Comparison of ENCODE assay signal across 8 cellular contexts in the genomic region with DNA sequence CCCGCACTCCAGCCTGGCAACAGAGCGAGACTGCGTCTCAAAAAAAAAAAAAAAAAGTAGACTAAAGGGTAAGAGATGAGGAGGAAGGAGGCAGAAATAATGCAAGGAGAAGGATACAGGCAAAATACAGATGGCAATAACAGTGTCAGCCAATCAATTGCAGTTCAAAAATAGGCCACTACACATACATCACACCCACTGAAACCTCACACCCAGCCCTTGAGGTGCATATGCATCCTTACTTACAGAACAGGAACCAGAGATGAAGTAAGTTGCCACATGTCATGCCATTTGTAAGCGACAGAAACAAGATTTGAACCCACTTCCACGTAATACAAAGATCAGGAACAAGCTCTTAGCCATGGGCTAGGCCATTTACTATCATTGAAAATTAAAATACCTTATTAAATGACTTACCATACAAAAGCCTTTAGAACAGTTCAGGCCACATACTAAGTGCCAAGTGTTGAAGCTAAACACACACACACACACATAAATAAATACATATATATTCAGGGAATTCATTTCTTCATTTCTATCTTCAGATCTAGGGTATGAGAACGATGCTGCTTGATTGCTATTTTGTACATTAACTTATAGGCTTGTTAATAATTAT.
DNase-seq lines count a peak whose midpoint lies in the region; ATAC-seq and TF ChIP-seq lines count a peak whose summit lies in the region.

No MANE protein-coding gene starts in this region.

- ATAC-seq in activated CD8-positive, alpha-beta T cell treated with anti-CD3 and anti-CD28 coated beads for 36 hours, result peak; percentile 88
- ATAC-seq in left ventricle myocardium superior (peak; percentile 44), GM21529 (IDR thresholded peaks at IDR 0.05; ENCODE audit: unreplicated experiment) (no peak), PC-3 (no peak), omental fat pad (ENCODE audit: low FRiP score) (no peak)

- BruUV-seq in PC-3 (replicated peaks; lab: Mats Ljungman, UMichigan), result no TSS peak

- H3K9ac ChIP-seq in PC-3 (ENCODE audit: low read length), result no peak overlapping the region

- POLR2A ChIA-PET in activated CD8-positive, alpha-beta T cell treated with anti-CD3 and anti-CD28 coated beads for 36 hours (lab: Charles Lee), result interaction anchor here (0.7 to 4.0 kb wide), 7 partner anchors 9 to 95 kb away, joined by 3 to 19 read pairs (median 3); no protein-coding TSS in a partner anchor
- POLR2A ChIA-PET in PC-3 (lab: Charles Lee; ENCODE audit: unreplicated experiment), result no interaction called here

- H3K4me1 ChIP-seq in PC-3 (ENCODE audit: insufficient read depth, low read length), result no peaks in the 10 kb centered on the region

- H3K27me3 Mint-ChIP-seq in activated CD8-positive, alpha-beta T cell treated with anti-CD3 and anti-CD28 coated beads for 36 hours, result no peaks in the 10 kb centered on the region
- H3K27me3 Mint-ChIP-seq in endothelial cell (ENCODE audit: unreplicated experiment), result peaks cover 3% of the 10 kb centered on the region

- H3K9me2 ChIP-seq in PC-3 (replicated peaks; ENCODE audit: low read length), result no peaks in the 10 kb centered on the region

- peaks cover 53% of the 10 kb centered on the region for H3K4me1 Mint-ChIP-seq in activated CD8-positive, alpha-beta T cell treated with anti-CD3 and anti-CD28 coated beads for 36 hours (ENCODE audit: low read depth)
- no peaks in the 10 kb centered on the region for H3K4me1 Mint-ChIP-seq in endothelial cell (ENCODE audit: unreplicated experiment)

- no peak overlapping the region for H3K4me3 ChIP-seq in PC-3 (ENCODE audit: low read length)

- H3K27ac Mint-ChIP-seq in activated CD8-positive, alpha-beta T cell treated with anti-CD3 and anti-CD28 coated beads for 36 hours, result peak overlapping the region; percentile 81
- no peak overlapping the region for H3K27ac Mint-ChIP-seq in endothelial cell (ENCODE audit: unreplicated experiment)

- intact Hi-C loops in activated CD8-positive, alpha-beta T cell treated with anti-CD3 and anti-CD28 coated beads for 36 hours (cut with micrococcal nuclease), result loop anchor here (5.0 kb wide), 1 partner anchor 93 kb away; no protein-coding TSS in a partner anchor
- intact Hi-C loops in left ventricle myocardium superior (cut with micrococcal nuclease) (no loop called here), PC-3 (cut with micrococcal nuclease) (no loop called here)

- H3K79me2 ChIP-seq in PC-3 (ENCODE audit: low read length), result no peaks in the 10 kb centered on the region

- peak overlapping the region; percentile 19 for H3K4me3 Mint-ChIP-seq in activated CD8-positive, alpha-beta T cell treated with anti-CD3 and anti-CD28 coated beads for 36 hours
- no peak overlapping the region for H3K4me3 Mint-ChIP-seq in endothelial cell (ENCODE audit: unreplicated experiment)

- CTCF ChIA-PET in activated CD8-positive, alpha-beta T cell treated with anti-CD3 and anti-CD28 coated beads for 36 hours (lab: Charles Lee), result interaction anchor here (1.2 to 1.7 kb wide), 3 partner anchors 57 to 90 kb away, joined by 3 to 4 read pairs (median 4); no protein-coding TSS in a partner anchor
- CTCF ChIA-PET in PC-3 (lab: Charles Lee), result no interaction called here

- H3K9me3 ChIP-seq in PC-3 (ENCODE audit: low read length), result no peaks in the 10 kb centered on the region

- no peak overlapping the region for H3K4me2 ChIP-seq in PC-3 (ENCODE audit: low read length)

- DNase-seq in MV-4-11 (lab: John Stamatoyannopoulos, UW) (peak; percentile 95), left ventricle myocardium superior (no peak), endothelial cell (ENCODE audit: low spot score) (no peak), PC-3 (no peak), omental fat pad (ENCODE audit: low spot score) (no peak)
- peak; percentile 81 for DNase-seq in activated CD8-positive, alpha-beta T cell treated with anti-CD3 and anti-CD28 coated beads for 36 hours
- DNase-seq in stimulated activated naive CD4-positive, alpha-beta T cell treated with Interleukin-2 at 50 U/mL for 16 hours (lab: John Stamatoyannopoulos, UW), result peak; percentile 31

- no peaks in the 10 kb centered on the region for H4K20me1 ChIP-seq in PC-3 (ENCODE audit: low read length)

- TF ChIP-seq CTCF in activated CD8-positive, alpha-beta T cell treated with anti-CD3 and anti-CD28 coated beads for 36 hours (IDR thresholded peaks at IDR 0.05), result peak; percentile 28
- TF ChIP-seq CTCF in endothelial cell (IDR thresholded peaks at IDR 0.05; ENCODE audit: unreplicated experiment) (no peak), PC-3 (conservative IDR thresholded peaks at IDR 0.05; ENCODE audit: low read depth, low read length) (no peak), omental fat pad (IDR thresholded peaks at IDR 0.05) (no peak)

- H2AFZ ChIP-seq in PC-3 (ENCODE audit: low read length), result no peak overlapping the region

- H3K27ac ChIP-seq in PC-3 (ENCODE audit: low read length), result no peak overlapping the region

- H3K36me3 Mint-ChIP-seq in activated CD8-positive, alpha-beta T cell treated with anti-CD3 and anti-CD28 coated beads for 36 hours (ENCODE audit: low read depth), result peaks cover 82% of the 10 kb centered on the region
- H3K36me3 Mint-ChIP-seq in endothelial cell (ENCODE audit: low read depth, unreplicated experiment), result peaks cover 34% of the 10 kb centered on the region

- H3K27me3 ChIP-seq in PC-3 (ENCODE audit: low read length), result no peaks in the 10 kb centered on the region

- H3F3A ChIP-seq in PC-3 (ENCODE audit: low read length, unreplicated experiment), result no peaks in the 10 kb centered on the region

- peaks cover 10% of the 10 kb centered on the region for H3K36me3 ChIP-seq in PC-3 (ENCODE audit: low read depth, low read length)

- peaks cover 16% of the 10 kb centered on the region for H3K9me3 Mint-ChIP-seq in activated CD8-positive, alpha-beta T cell treated with anti-CD3 and anti-CD28 coated beads for 36 hours
- H3K9me3 Mint-ChIP-seq in endothelial cell (ENCODE audit: unreplicated experiment), result no peaks in the 10 kb centered on the region

Comparison
In these comparisons a context has a peak if more than half of its experiments do, and no peak if none do; other contexts are left out.
1. DNase-seq: peak in MV-4-11 (single experiment), activated CD8-positive, alpha-beta T cell treated with anti-CD3 and anti-CD28 coated beads for 36 hours (single experiment) and stimulated activated naive CD4-positive, alpha-beta T cell treated with Interleukin-2 at 50 U/mL for 16 hours (single experiment); none in left ventricle myocardium superior (single experiment), endothelial cell (single experiment), PC-3 (single experiment) and omental fat pad (single experiment).
2. ATAC-seq: peak in activated CD8-positive, alpha-beta T cell treated with anti-CD3 and anti-CD28 coated beads for 36 hours (single experiment) and left ventricle myocardium superior (single experiment); none in GM21529 (single experiment), PC-3 (single experiment) and omental fat pad (single experiment).